Comparison of ENCODE assay signal across 11 cellular contexts in genomic region chrX:13569479-13570244, GRCh38. TPM values are rescaled to one million over a fixed set of nuclear protein-coding genes. Genes with fewer than 3 reads are reported as not detected.
DNase-seq lines count a peak whose midpoint lies in the region; ATAC-seq and TF ChIP-seq lines count a peak whose summit lies in the region.
"Had no signal": no experiment of that assay in that cellular context is flagged by ENCODE, and none has a peak within 500 bp of the region (broad histone marks: within the 10 kb centered on the region; RNA-seq: fewer than 3 reads in every experiment).

TSS of gene EGFL6 (plus strand) at chrX:13569601. CDS start at chrX:13569862, 261 bp downstream.

- no peaks in the 10 kb centered on the region for H3K9me3 Mint-ChIP-seq in natural killer cell treated with Interleukin-12 subunit alpha and Interleukin-12 subunit beta and Interleukin-15 and Interleukin-18, amount 100 ng/mL, for 72 hours

- no peak within 1 kb of the TSS for H3K27ac Mint-ChIP-seq in natural killer cell treated with Interleukin-12 subunit alpha and Interleukin-12 subunit beta and Interleukin-15 and Interleukin-18, amount 100 ng/mL, for 72 hours

- H3K36me3 Mint-ChIP-seq in natural killer cell treated with Interleukin-12 subunit alpha and Interleukin-12 subunit beta and Interleukin-15 and Interleukin-18, amount 100 ng/mL, for 72 hours, result no peaks in the 10 kb centered on the region

- H3K4me3 ChIP-seq in H7 (ENCODE audit: insufficient read depth, low read depth, low read length), result peak within 1 kb of the TSS; percentile 58
- peak within 1 kb of the TSS; percentile 57 for H3K4me3 ChIP-seq in coronary artery
- H3K4me3 ChIP-seq: uterus had no signal

- H3K4me3 Mint-ChIP-seq in natural killer cell treated with Interleukin-12 subunit alpha and Interleukin-12 subunit beta and Interleukin-15 and Interleukin-18, amount 100 ng/mL, for 72 hours, result peak within 1 kb of the TSS; percentile 44

- peaks cover 0 to 45% of the 10 kb centered on the region in 2 donors for H3K27me3 Mint-ChIP-seq in natural killer cell treated with Interleukin-12 subunit alpha and Interleukin-12 subunit beta and Interleukin-15 and Interleukin-18, amount 100 ng/mL, for 72 hours

- no peak within 1 kb of the TSS for H3K27ac ChIP-seq in coronary artery
- H3K27ac ChIP-seq: HL-60, uterus, WERI-Rb-1 had no signal

- peak in 1 of 2 donors; percentile 55 for ATAC-seq in natural killer cell treated with Interleukin-12 subunit alpha and Interleukin-12 subunit beta and Interleukin-15 and Interleukin-18, amount 100 ng/mL, for 72 hours
- ATAC-seq in GM19351 (IDR thresholded peaks at IDR 0.05; ENCODE audit: unreplicated experiment), result no peak
- ATAC-seq in HG02884 (IDR thresholded peaks at IDR 0.05; ENCODE audit: unreplicated experiment), result no peak

- DNase-seq in D341Med (ENCODE audit: low spot score) (peak; percentile 28), H7 (peak; percentile 78), coronary artery (ENCODE audit: low spot score) (no peak), GF-D8 (lab: John Stamatoyannopoulos, UW) (no peak)
- DNase-seq in natural killer cell treated with Interleukin-12 subunit alpha and Interleukin-12 subunit beta and Interleukin-15 and Interleukin-18, amount 100 ng/mL, for 72 hours (ENCODE audit: low spot score), result peak; percentile 60
- DNase-seq: NCI-H446, uterus, WERI-Rb-1 had no signal

- H3K4me1 Mint-ChIP-seq in natural killer cell treated with Interleukin-12 subunit alpha and Interleukin-12 subunit beta and Interleukin-15 and Interleukin-18, amount 100 ng/mL, for 72 hours (ENCODE audit: low read depth in 2 of 2), result peaks cover 0 to 6% of the 10 kb centered on the region in 2 donors

- TF ChIP-seq CTCF in coronary artery (IDR thresholded peaks at IDR 0.05), result no peak

- H3K27me3 ChIP-seq in H7 (ENCODE audit: control insufficient read depth, insufficient read depth, low read length), result peaks cover 41% of the 10 kb centered on the region

- H3K36me3 ChIP-seq in H7 (replicated peaks; ENCODE audit: control insufficient read depth, insufficient read depth, low read length), result no peaks in the 10 kb centered on the region
- H3K36me3 ChIP-seq: uterus, WERI-Rb-1 had no signal

RNA-seq across cellular contexts. Expression of gene EGFL6, which starts in this region (rescaled TPM):
- 0.24 and 0.41 TPM in 2 replicates for total RNA-seq in H7 (2014; rRNA removed; shearing (Covaris generic))
- total RNA-seq in natural killer cell treated with Interleukin-12 subunit alpha and Interleukin-12 subunit beta and Interleukin-15 and Interleukin-18, amount 100 ng/mL, for 72 hours, result 1 to 10 TPM; 3.2 to 5.0 TPM

Comparison
In these comparisons a context has a peak if more than half of its experiments do, and no peak if none do; other contexts are left out.
1. Peak in DNase-seq and H3K4me3 ChIP-seq in H7; RNA of the gene not detected or under 1 TPM.
2. DNase-seq: peak in D341Med (single experiment) and natural killer cell treated with Interleukin-12 subunit alpha and Interleukin-12 subunit beta and Interleukin-15 and Interleukin-18, amount 100 ng/mL, for 72 hours (single experiment); none in coronary artery (single experiment) and GF-D8 (single experiment).